ENCODE assay signal across 10 cellular contexts in genomic region chr7:2517004-2517403, GRCh38. TPM values are rescaled to one million over a fixed set of nuclear protein-coding genes. Genes with fewer than 3 reads are reported as not detected.
DNase-seq lines count a peak whose midpoint lies in the region; ATAC-seq, FAIRE-seq and TF ChIP-seq lines count a peak whose summit lies in the region.
"Had no signal": no experiment of that assay in that cellular context is flagged by ENCODE, and none has a peak within 500 bp of the region (broad histone marks: within the 10 kb centered on the region; RNA-seq: fewer than 3 reads in every experiment).

No MANE protein-coding gene starts in this region.

- no peak for ATAC-seq in stimulated activated naive CD8-positive, alpha-beta T cell treated with anti-CD3 and anti-CD28 coated beads, Interleukin-15, Interleukin-2, amounts not matched to agents 100 U/mL and 50 U/mL, for 24 hours
- ATAC-seq in activated T-helper 17 cell treated with anti-CD3 and anti-CD28 coated beads, Interleukin-2, amount 50 U/mL, for 72 hours (replicated peaks), result no peak
- no peak for ATAC-seq in HG02763 (IDR thresholded peaks at IDR 0.05; ENCODE audit: unreplicated experiment)

- H3K36me3 Mint-ChIP-seq in nephron (ENCODE audit: low read depth), result no peaks in the 10 kb centered on the region
- peaks cover 15% of the 10 kb centered on the region for H3K36me3 Mint-ChIP-seq in activated T-helper 17 cell treated with anti-CD3 and anti-CD28 coated beads, Interleukin-2, amount 50 U/mL, for 72 hours (ENCODE audit: low read depth)

- H3K4me3 Mint-ChIP-seq in nephron, result peak overlapping the region; percentile 58 to 77 (median 59)
- H3K4me3 Mint-ChIP-seq in activated T-helper 17 cell treated with anti-CD3 and anti-CD28 coated beads, Interleukin-2, amount 50 U/mL, for 72 hours, result no peak overlapping the region

- H3K36me3 ChIP-seq in bronchial epithelial cell (ENCODE audit: control insufficient read depth, insufficient read depth, low read length), result no peaks in the 10 kb centered on the region

- H3K27ac Mint-ChIP-seq in nephron, result peak overlapping the region; percentile 91 to 93 (median 93)
- no peak overlapping the region for H3K27ac Mint-ChIP-seq in activated T-helper 17 cell treated with anti-CD3 and anti-CD28 coated beads, Interleukin-2, amount 50 U/mL, for 72 hours

- DNase-seq in AG20443 (ENCODE audit: low spot score) (peak; percentile 94), M059J (ENCODE audit: low read depth) (peak; percentile 95), bronchial epithelial cell (ENCODE audit: low read depth) (peak; percentile 67), NCI-H1436 treated with DMSO at 0.1 percent for 48 hours (lab: John Stamatoyannopoulos, UW) (no peak)
- no peak for DNase-seq in stimulated activated naive CD8-positive, alpha-beta T cell treated with anti-CD3 and anti-CD28 coated beads, Interleukin-15, Interleukin-2, amounts not matched to agents 100 U/mL and 50 U/mL, for 24 hours
- DNase-seq: activated CD4-positive, CD25-positive, alpha-beta regulatory T cell treated with anti-CD3 and anti-CD28 coated beads, Interleukin-2, amount 50 U/mL, for 72 hours; glutamatergic neuron had no signal

- H3K27me3 ChIP-seq in bronchial epithelial cell (ENCODE audit: control insufficient read depth, insufficient read depth, low read length), result peaks cover 1% of the 10 kb centered on the region

- H3K4me1 Mint-ChIP-seq in nephron, result peaks cover 48% of the 10 kb centered on the region
- H3K4me1 Mint-ChIP-seq in activated T-helper 17 cell treated with anti-CD3 and anti-CD28 coated beads, Interleukin-2, amount 50 U/mL, for 72 hours, result peaks cover 9% of the 10 kb centered on the region

- TF ChIP-seq CTCF in bronchial epithelial cell (IDR thresholded peaks at IDR 0.05; ENCODE audit: insufficient read depth, low read length, severe bottlenecking) (no peak), nephron (IDR thresholded peaks at IDR 0.05; ENCODE audit: unreplicated experiment in 3 of 3) (no peak)

- no peak overlapping the region for H3K4me3 ChIP-seq in bronchial epithelial cell (ENCODE audit: low read depth, low read length)

- no peak for FAIRE-seq in bronchial epithelial cell (lab: Jason Lieb, UNC)

- peaks cover 7% of the 10 kb centered on the region for H3K27me3 Mint-ChIP-seq in nephron (ENCODE audit: low read depth)
- no peaks in the 10 kb centered on the region for H3K27me3 Mint-ChIP-seq in activated T-helper 17 cell treated with anti-CD3 and anti-CD28 coated beads, Interleukin-2, amount 50 U/mL, for 72 hours

- H3K9me3 Mint-ChIP-seq in nephron, result no peaks in the 10 kb centered on the region
- no peaks in the 10 kb centered on the region for H3K9me3 Mint-ChIP-seq in activated T-helper 17 cell treated with anti-CD3 and anti-CD28 coated beads, Interleukin-2, amount 50 U/mL, for 72 hours

RNA-seq across cellular contexts. Expression of gene LFNG, which starts 2.6 kb away (rescaled TPM):
- total RNA-seq in M059J (2014; rRNA removed; shearing (Covaris generic)), result 4.9 and 11.9 TPM in 2 replicates
- total RNA-seq in bronchial epithelial cell, result 4.5 and 6.8 TPM in 2 replicates
- 10 to 100 TPM; 42.6 to 48.8 TPM for total RNA-seq in activated T-helper 17 cell treated with anti-CD3 and anti-CD28 coated beads, Interleukin-2, amount 50 U/mL, for 72 hours

RNA-seq across cellular contexts. Expression of gene BRAT1, which starts 38.3 kb away (rescaled TPM):
- 18.8 and 39.0 TPM in 2 replicates for total RNA-seq in M059J (2014; rRNA removed; shearing (Covaris generic))
- total RNA-seq in bronchial epithelial cell, result 12.1 and 13.3 TPM in 2 replicates
- 10 to 100 TPM; 34.0 to 42.8 TPM for total RNA-seq in activated T-helper 17 cell treated with anti-CD3 and anti-CD28 coated beads, Interleukin-2, amount 50 U/mL, for 72 hours

RNA-seq across cellular contexts. Expression of gene GRIFIN, which starts 40.8 kb away (rescaled TPM):
- total RNA-seq in M059J (2014; rRNA removed; shearing (Covaris generic)), result not detected in 2 replicates
- total RNA-seq in bronchial epithelial cell, result not detected in 2 replicates
- total RNA-seq in activated T-helper 17 cell treated with anti-CD3 and anti-CD28 coated beads, Interleukin-2, amount 50 U/mL, for 72 hours, result not detected

RNA-seq across cellular contexts. Expression of gene IQCE, which starts 41.8 kb away (rescaled TPM):
- total RNA-seq in M059J (2014; rRNA removed; shearing (Covaris generic)), result 7.9 and 11.2 TPM in 2 replicates
- total RNA-seq in bronchial epithelial cell, result 6.3 and 6.9 TPM in 2 replicates
- total RNA-seq in activated T-helper 17 cell treated with anti-CD3 and anti-CD28 coated beads, Interleukin-2, amount 50 U/mL, for 72 hours, result 10 to 100 TPM; 11.2 to 15.3 TPM

Comparison
In these comparisons a context has a peak if more than half of its experiments do, and no peak if none do; other contexts are left out.
1. DNase-seq: peak in AG20443 (single experiment), M059J (single experiment) and bronchial epithelial cell (single experiment); none in stimulated activated naive CD8-positive, alpha-beta T cell treated with anti-CD3 and anti-CD28 coated beads, Interleukin-15, Interleukin-2, amounts not matched to agents 100 U/mL and 50 U/mL, for 24 hours (single experiment) and NCI-H1436 treated with DMSO at 0.1 percent for 48 hours (single experiment).